ENCODE assay signal across 18 cellular contexts in genomic region chr5:1019001-1019651, GRCh38. TPM values are rescaled to one million over a fixed set of nuclear protein-coding genes. Genes with fewer than 3 reads are reported as not detected.
"Had no signal": no experiment of that assay in that cellular context is flagged by ENCODE, and none has a peak within 500 bp of the region (broad histone marks: within the 10 kb centered on the region; RNA-seq: fewer than 3 reads in every experiment).

No MANE protein-coding gene starts in this region.

- H3K27ac Mint-ChIP-seq: activated CD4-positive, alpha-beta memory T cell treated with anti-CD3 and anti-CD28 coated beads for 36 hours; activated CD8-positive, alpha-beta memory T cell treated with anti-CD3 and anti-CD28 coated beads, Interleukin-2, amount 10 ng/mL, durations not matched to agents 7 days and 5 days; activated T-helper 2 cell treated with anti-CD3 and anti-CD28 coated beads, Interferon-gamma antibody, Interleukin-2, Interleukin-4, amounts not matched to agents 10 μg/mL and 5 μg/mL and 100 μg/mL, durations not matched to agents 14 hours and 24 hours and 36 hours; progenitor cell of endocrine pancreas; T-cell had no signal

- DNase-seq: activated CD4-positive, alpha-beta memory T cell treated with anti-CD3 and anti-CD28 coated beads for 36 hours; activated CD8-positive, alpha-beta memory T cell treated with anti-CD3 and anti-CD28 coated beads, Interleukin-2, amount 10 ng/mL, durations not matched to agents 7 days and 5 days; activated naive CD4-positive, alpha-beta T cell treated with anti-CD3 and anti-CD28 coated beads, Interleukin-2, amount 50 U/mL, for 16 hours; activated T-cell treated with anti-CD3 and anti-CD28 coated beads, Interleukin-2, amount 50 U/mL, for 1 hour; adrenal gland; hippocampal formation; SK-N-SH; stimulated activated CD4-positive, alpha-beta T cell treated with anti-CD3 and anti-CD28 coated beads, Interleukin-1b, Interleukin-23, amount 100 ng/mL, for 48 hours; stomach; T1000; testis; upper lobe of right lung had no signal

- H3K36me3 Mint-ChIP-seq: activated CD4-positive, alpha-beta memory T cell treated with anti-CD3 and anti-CD28 coated beads for 36 hours; activated CD8-positive, alpha-beta memory T cell treated with anti-CD3 and anti-CD28 coated beads, Interleukin-2, amount 10 ng/mL, durations not matched to agents 7 days and 5 days; T-cell had no signal

- H3K9ac ChIP-seq: SK-N-SH had no signal

- H3K4me1 Mint-ChIP-seq: activated CD8-positive, alpha-beta memory T cell treated with anti-CD3 and anti-CD28 coated beads, Interleukin-2, amount 10 ng/mL, durations not matched to agents 7 days and 5 days; T-cell had no signal

- H3K27me3 ChIP-seq: adrenal gland, cardiac muscle cell, stomach, testis, upper lobe of right lung had no signal

- H3K36me3 ChIP-seq: adrenal gland, cardiac muscle cell, esophagus muscularis mucosa, stomach, upper lobe of right lung had no signal

- H3K4me3 Mint-ChIP-seq: activated CD4-positive, alpha-beta memory T cell treated with anti-CD3 and anti-CD28 coated beads for 36 hours; activated CD8-positive, alpha-beta memory T cell treated with anti-CD3 and anti-CD28 coated beads, Interleukin-2, amount 10 ng/mL, durations not matched to agents 7 days and 5 days; T-cell had no signal

- H3K4me3 ChIP-seq: adrenal gland, cardiac muscle cell, esophagus muscularis mucosa, stomach, testis, upper lobe of right lung had no signal

- H3K9me3 Mint-ChIP-seq: activated CD4-positive, alpha-beta memory T cell treated with anti-CD3 and anti-CD28 coated beads for 36 hours; activated T-helper 2 cell treated with anti-CD3 and anti-CD28 coated beads, Interferon-gamma antibody, Interleukin-2, Interleukin-4, amounts not matched to agents 10 μg/mL and 5 μg/mL and 100 μg/mL, durations not matched to agents 14 hours and 24 hours and 36 hours; T-cell had no signal

- H3K9me3 ChIP-seq: adrenal gland, esophagus muscularis mucosa, SK-N-SH, stomach, testis, upper lobe of right lung had no signal

- H3K27me3 Mint-ChIP-seq: activated CD4-positive, alpha-beta memory T cell treated with anti-CD3 and anti-CD28 coated beads for 36 hours; activated CD8-positive, alpha-beta memory T cell treated with anti-CD3 and anti-CD28 coated beads, Interleukin-2, amount 10 ng/mL, durations not matched to agents 7 days and 5 days; progenitor cell of endocrine pancreas; T-cell had no signal

- H3K27ac ChIP-seq: adrenal gland, cardiac muscle cell, esophagus muscularis mucosa, stomach, testis, upper lobe of right lung had no signal

- H3K4me1 ChIP-seq: adrenal gland, esophagus muscularis mucosa, stomach, testis had no signal

- ATAC-seq: activated CD8-positive, alpha-beta memory T cell treated with anti-CD3 and anti-CD28 coated beads, Interleukin-2, amount 10 ng/mL, durations not matched to agents 7 days and 5 days; sciatic nerve; T-cell; upper lobe of right lung had no signal

- H3K4me2 ChIP-seq: SK-N-SH had no signal

RNA-seq across cellular contexts. Expression of gene NKD2, which starts 10.5 kb away (rescaled TPM):
- polyA plus RNA-seq: SK-N-SH had no signal
